In the genomic region with DNA sequence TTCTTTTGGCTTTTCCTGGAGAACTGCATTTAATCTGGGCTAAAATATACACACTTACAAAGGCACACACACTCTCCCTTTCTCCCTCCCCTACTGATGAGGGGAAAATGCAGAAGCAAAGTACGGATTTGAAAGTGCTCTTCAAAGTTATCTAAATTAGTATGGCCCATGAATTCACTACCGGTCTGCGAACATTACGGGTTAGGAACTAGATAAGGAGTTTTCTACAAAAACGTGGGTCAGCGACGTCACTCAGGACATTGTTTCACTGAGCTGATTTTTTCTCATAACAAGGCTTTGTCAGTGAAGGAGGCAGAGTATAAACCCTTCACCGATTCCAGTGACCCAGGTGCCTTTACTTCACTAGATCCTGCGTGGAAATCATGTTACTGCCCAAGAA, we compare ENCODE assay signal across 21 cellular contexts. TPM values are rescaled to one million over a fixed set of nuclear protein-coding genes. Genes with fewer than 3 reads are reported as not detected.
DNase-seq lines count a peak whose midpoint lies in the region; ATAC-seq and TF ChIP-seq lines count a peak whose summit lies in the region.
"Had no signal": no experiment of that assay in that cellular context is flagged by ENCODE, and none has a peak within 500 bp of the region (broad histone marks: within the 10 kb centered on the region; RNA-seq: fewer than 3 reads in every experiment).

No MANE protein-coding gene starts in this region.

- no peaks in the 10 kb centered on the region for H3K79me2 ChIP-seq in smooth muscle cell (ENCODE audit: low read depth)

- ATAC-seq in CD4-positive, alpha-beta T cell (ENCODE audit: poor library complexity): no peak
- ATAC-seq: Panc1 had no signal

- H3K27ac Mint-ChIP-seq in CD4-positive, alpha-beta T cell: peak overlapping the region; percentile 83
- peak overlapping the region in 5 of 8 donors; percentile 3 to 86 (median 47) for H3K27ac Mint-ChIP-seq in CD8-positive, alpha-beta memory T cell

- H3K4me3 Mint-ChIP-seq in CD4-positive, alpha-beta T cell: no peak overlapping the region
- H3K4me3 Mint-ChIP-seq in CD8-positive, alpha-beta memory T cell: no peak overlapping the region

- no TSS peak for BruUV-seq in A673 (replicated peaks; lab: Mats Ljungman, UMichigan)

- peaks cover 29% of the 10 kb centered on the region for H3K4me1 Mint-ChIP-seq in CD4-positive, alpha-beta T cell (ENCODE audit: low read depth)
- H3K4me1 Mint-ChIP-seq in CD8-positive, alpha-beta memory T cell: peaks cover 33 to 41% (median 35%) of the 10 kb centered on the region in 3 donors

- H3K27me3 ChIP-seq in CD4-positive, alpha-beta T cell (ENCODE audit: control insufficient read depth, insufficient read depth, low read length): no peaks in the 10 kb centered on the region
- H3K27me3 ChIP-seq in CD8-positive, alpha-beta memory T cell (ENCODE audit: insufficient read depth, low read length, poor library complexity, severe bottlenecking): no peaks in the 10 kb centered on the region
- H3K27me3 ChIP-seq in esophagus squamous epithelium (no peaks in the 10 kb centered on the region), smooth muscle cell (ENCODE audit: low read depth) (no peaks in the 10 kb centered on the region), A673 (replicated peaks; ENCODE audit: insufficient read depth, low read depth, low read length, poor library complexity) (no peaks in the 10 kb centered on the region)

- no peak for DNase-seq in CD4-positive, alpha-beta T cell
- DNase-seq in CD8-positive, alpha-beta memory T cell: no peak
- DNase-seq in esophagus squamous epithelium (lab: John Stamatoyannopoulos, UW): no peak
- DNase-seq in smooth muscle cell (lab: John Stamatoyannopoulos, UW; ENCODE audit: unreplicated experiment): no peak
- DNase-seq in A673 (ENCODE audit: low spot score): no peak
- DNase-seq in NCI-H2196 treated with DMSO at 0.1 percent for 48 hours (lab: John Stamatoyannopoulos, UW; ENCODE audit: unreplicated experiment): no peak
- DNase-seq in DMS 273 (lab: John Stamatoyannopoulos, UW; ENCODE audit: unreplicated experiment): no peak
- DNase-seq: activated CD4-positive, alpha-beta T cell treated with anti-CD3 and anti-CD28 coated beads, Interleukin-2, amount 50 U/mL, for 4 hours; activated CD4-positive, CD25-positive, alpha-beta regulatory T cell; activated naive CD4-positive, alpha-beta T cell; GDM1; KG1; kidney; mammary epithelial cell; NCI-H1436 treated with DMSO at 0.1 percent for 48 hours; NCI-H2107; NCI-H524; SIG-M5; small intestine; stimulated activated CD4-positive, alpha-beta T cell treated with anti-CD3 and anti-CD28 coated beads, Interleukin-2, amount 100 ng/mL, for 24 hours had no signal

- H3K27me3 Mint-ChIP-seq in CD4-positive, alpha-beta T cell: no peaks in the 10 kb centered on the region
- no peaks in the 10 kb centered on the region for H3K27me3 Mint-ChIP-seq in CD8-positive, alpha-beta memory T cell

- H3K36me3 Mint-ChIP-seq in CD4-positive, alpha-beta T cell (ENCODE audit: low read depth): peaks cover 87% of the 10 kb centered on the region
- peaks cover 0 to 97% (median 8%) of the 10 kb centered on the region in 3 donors for H3K36me3 Mint-ChIP-seq in CD8-positive, alpha-beta memory T cell

- no peaks in the 10 kb centered on the region for H4K20me1 ChIP-seq in smooth muscle cell (ENCODE audit: low read depth)

- H3K4me2 ChIP-seq in smooth muscle cell: no peak overlapping the region

- peaks cover 73% of the 10 kb centered on the region for H3K36me3 ChIP-seq in CD8-positive, alpha-beta memory T cell (ENCODE audit: insufficient read depth, low read length)
- peaks cover 9 to 46% (median 9%) of the 10 kb centered on the region in 3 donors for H3K36me3 ChIP-seq in esophagus squamous epithelium
- no peaks in the 10 kb centered on the region for H3K36me3 ChIP-seq in smooth muscle cell (ENCODE audit: low read depth)
- H3K36me3 ChIP-seq in A673 (ENCODE audit: insufficient read depth, low read length, poor library complexity, severe bottlenecking): peaks cover 8% of the 10 kb centered on the region

- H3K4me1 ChIP-seq in CD8-positive, alpha-beta memory T cell (ENCODE audit: insufficient read depth, low read length): peaks cover 5% of the 10 kb centered on the region
- H3K4me1 ChIP-seq in esophagus squamous epithelium (peaks cover 11 to 50% (median 33%) of the 10 kb centered on the region in 3 donors), smooth muscle cell (ENCODE audit: low read depth) (no peaks in the 10 kb centered on the region), A673 (ENCODE audit: insufficient read depth, low read length, poor library complexity, severe bottlenecking) (no peaks in the 10 kb centered on the region)

- TF ChIP-seq CTCF in CD4-positive, alpha-beta T cell (IDR thresholded peaks at IDR 0.05): no peak
- TF ChIP-seq CTCF in esophagus squamous epithelium (IDR thresholded peaks at IDR 0.05) (no peak), smooth muscle cell (IDR thresholded peaks at IDR 0.05; ENCODE audit: borderline replicate concordance, insufficient read depth, poor library complexity, severe bottlenecking) (no peak), A673 (conservative IDR thresholded peaks at IDR 0.05; ENCODE audit: low read depth, low read length) (no peak)

- no peaks in the 10 kb centered on the region for H3F3A ChIP-seq in smooth muscle cell (ENCODE audit: low read depth)

- intact Hi-C loops in CD4-positive, alpha-beta T cell (cut with DNase I, micrococcal nuclease): no loop called here
- intact Hi-C loops in esophagus squamous epithelium (cut with DNase I) (no loop called here), A673 (cut with micrococcal nuclease; ENCODE audit: unreplicated experiment) (no loop called here)

- no peak overlapping the region for H2AFZ ChIP-seq in smooth muscle cell (ENCODE audit: low read depth)

- no peak overlapping the region for H3K9ac ChIP-seq in smooth muscle cell (ENCODE audit: low read depth)

- POLR2A ChIA-PET in CD4-positive, alpha-beta T cell (lab: Charles Lee): no interaction called here
- POLR2A ChIA-PET in CD8-positive, alpha-beta memory T cell (lab: Charles Lee): no interaction called here
- POLR2A ChIA-PET in A673 (lab: Charles Lee; ENCODE audit: low non-redundant PET): no interaction called here

- 86 to 87% methylated on average over 9 of the region's 9 CpGs for WGBS in esophagus squamous epithelium, 2 donors
- WGBS in smooth muscle cell (ENCODE audit: low lambda C conversion rate): 71% methylated on average over 9 of the region's 9 CpGs

- no peaks in the 10 kb centered on the region for H3K9me3 ChIP-seq in CD4-positive, alpha-beta T cell (ENCODE audit: control insufficient read depth, low read length)
- H3K9me3 ChIP-seq in CD8-positive, alpha-beta memory T cell (ENCODE audit: low read length): no peaks in the 10 kb centered on the region
- no peaks in the 10 kb centered on the region for H3K9me3 ChIP-seq in esophagus squamous epithelium
- H3K9me3 ChIP-seq in smooth muscle cell (replicated peaks; ENCODE audit: low read depth): no peaks in the 10 kb centered on the region
- H3K9me3 ChIP-seq in A673 (ENCODE audit: low read depth, low read length, poor library complexity, severe bottlenecking): no peaks in the 10 kb centered on the region

- H3K4me3 ChIP-seq in CD8-positive, alpha-beta memory T cell (ENCODE audit: low read length): no peak overlapping the region
- H3K4me3 ChIP-seq in esophagus squamous epithelium (no peak overlapping the region), smooth muscle cell (no peak overlapping the region), A673 (ENCODE audit: low read depth, low read length, poor library complexity, severe bottlenecking) (no peak overlapping the region)

- no peak for TF ChIP-seq POLR2A in esophagus squamous epithelium (IDR thresholded peaks at IDR 0.05)

- H3K27ac ChIP-seq in CD4-positive, alpha-beta T cell (ENCODE audit: low read depth, low read length): no peak overlapping the region
- no peak overlapping the region for H3K27ac ChIP-seq in CD8-positive, alpha-beta memory T cell (ENCODE audit: low read depth, low read length)
- H3K27ac ChIP-seq in esophagus squamous epithelium (peak overlapping the region in 3 of 4 donors; percentile 76 to 82 (median 81)), smooth muscle cell (ENCODE audit: low read depth) (peak overlapping the region; percentile 56), A673 (ENCODE audit: low read depth, low read length, poor library complexity, severe bottlenecking) (no peak overlapping the region)

- no peaks in the 10 kb centered on the region for H3K9me3 Mint-ChIP-seq in CD4-positive, alpha-beta T cell
- no peaks in the 10 kb centered on the region for H3K9me3 Mint-ChIP-seq in CD8-positive, alpha-beta memory T cell

- CTCF ChIA-PET in CD4-positive, alpha-beta T cell (lab: Charles Lee): no interaction called here
- CTCF ChIA-PET in CD8-positive, alpha-beta memory T cell (lab: Charles Lee): no interaction called here
- CTCF ChIA-PET in A673 (lab: Charles Lee): no interaction called here

RNA-seq across cellular contexts. Expression of a gene that starts 47.3 kb away (rescaled TPM):
- total RNA-seq in CD4-positive, alpha-beta T cell: 10 to 100 TPM; 29.2 to 30.1 TPM
- 10 to 100 TPM; 26.7 to 29.2 TPM for total RNA-seq in CD8-positive, alpha-beta memory T cell
- polyA plus RNA-seq in CD8-positive, alpha-beta memory T cell: 31.2 TPM
- total RNA-seq in esophagus squamous epithelium (10 to 100 TPM; 15.5 to 37.8 (median 19.4) TPM), smooth muscle cell (20.1 and 20.2 TPM in 2 replicates), A673 (2021) (23.7 and 29.7 TPM in 2 replicates)
- polyA plus RNA-seq in smooth muscle cell: 27.8 and 29.4 TPM in 2 replicates

RNA-seq across cellular contexts. Expression of a gene that starts 47.4 kb away (rescaled TPM):
- total RNA-seq in CD4-positive, alpha-beta T cell: 10 to 100 TPM; 17.1 to 17.5 TPM
- total RNA-seq in CD8-positive, alpha-beta memory T cell: 10 to 100 TPM; 41.8 to 42.4 TPM
- polyA plus RNA-seq in CD8-positive, alpha-beta memory T cell: 53.1 TPM
- total RNA-seq in esophagus squamous epithelium (10 to 100 TPM; 18.3 to 49.4 (median 36.3) TPM), smooth muscle cell (52.2 and 61.6 TPM in 2 replicates), A673 (2021) (30.4 and 32.5 TPM in 2 replicates)
- polyA plus RNA-seq in smooth muscle cell: 52.8 and 59.2 TPM in 2 replicates

Comparison
In these comparisons a context has a peak if more than half of its experiments do, and no peak if none do; other contexts are left out.
1. H3K27ac ChIP-seq: peak in esophagus squamous epithelium (3 of 4) and smooth muscle cell (single experiment); none in CD4-positive, alpha-beta T cell (single experiment), CD8-positive, alpha-beta memory T cell (single experiment) and A673 (single experiment).